Comparison of ENCODE assay signal across 8 cellular contexts in the genomic region with DNA sequence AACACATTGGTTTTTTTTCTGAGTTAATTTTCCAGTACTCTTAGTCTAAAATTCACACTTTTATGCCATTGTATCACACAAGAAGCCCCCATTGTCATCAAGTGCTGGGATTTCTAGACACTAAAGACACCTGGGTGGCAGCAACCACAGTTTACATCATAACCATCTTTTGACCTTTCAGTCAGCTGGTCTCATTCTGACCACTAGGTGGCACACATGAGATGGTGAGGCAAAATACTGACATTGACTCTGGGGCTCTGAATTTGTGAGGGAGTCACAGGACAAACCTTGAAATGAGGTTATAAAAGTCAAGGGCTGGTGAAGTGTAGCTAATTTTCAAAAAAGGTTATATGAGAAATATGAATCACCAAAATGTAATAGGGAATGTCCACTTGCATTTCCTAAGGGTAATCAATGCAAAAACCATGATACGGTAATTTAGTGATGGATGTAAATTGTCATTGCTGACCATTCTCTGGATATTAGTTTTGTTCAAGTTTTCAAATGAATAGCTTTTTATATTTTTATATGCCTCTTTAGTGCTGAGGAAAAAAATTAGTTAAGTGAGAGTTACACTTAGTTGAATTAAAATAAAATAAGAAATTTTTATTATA.
DNase-seq lines count a peak whose midpoint lies in the region; ATAC-seq and TF ChIP-seq lines count a peak whose summit lies in the region.

No MANE protein-coding gene starts in this region.

- peak; percentile 36 for DNase-seq in G401 (ENCODE audit: low spot score)
- DNase-seq in HuH-7.5 (ENCODE audit: low spot score): peak; percentile 6
- no peak for DNase-seq in RWPE2 (ENCODE audit: low spot score)
- DNase-seq in activated naive CD4-positive, alpha-beta T cell treated with Interleukin-2 at 50 U/mL for 16 hours: peak; percentile 55
- DNase-seq in right atrium auricular region (ENCODE audit: low spot score): peak; percentile 67
- DNase-seq in spleen: no peak
- no peak for DNase-seq in 8988T

- in situ Hi-C loops in G401 (cut with HindIII; ENCODE audit: low sequenced_read_pairs): no loop called here

- H3K27me3 ChIP-seq in RWPE2 (ENCODE audit: insufficient read depth, poor library complexity, severe bottlenecking): no peaks in the 10 kb centered on the region
- no peaks in the 10 kb centered on the region for H3K27me3 ChIP-seq in right atrium auricular region
- no peaks in the 10 kb centered on the region for H3K27me3 ChIP-seq in spleen (replicated peaks in 1 of 7)

- no peak overlapping the region for H3K4me3 ChIP-seq in RWPE2 (ENCODE audit: severe bottlenecking)
- no peak overlapping the region for H3K4me3 ChIP-seq in right atrium auricular region
- no peak overlapping the region for H3K4me3 ChIP-seq in spleen

- ATAC-seq in GM21515 (IDR thresholded peaks at IDR 0.05; ENCODE audit: unreplicated experiment): peak; percentile 81
- no peak for ATAC-seq in RWPE2 (ENCODE audit: low read depth)

- 92 to 98% (median 94%) methylated on average over 1 of the region's 1 CpG for WGBS in spleen, 5 donors

- H3K9me3 ChIP-seq in RWPE2 (ENCODE audit: severe bottlenecking): no peaks in the 10 kb centered on the region
- H3K9me3 ChIP-seq in right atrium auricular region: no peaks in the 10 kb centered on the region
- H3K9me3 ChIP-seq in spleen: no peaks in the 10 kb centered on the region

- TF ChIP-seq CTCF in RWPE2 (IDR thresholded peaks at IDR 0.05; ENCODE audit: poor library complexity, severe bottlenecking) (peak; percentile 90), right atrium auricular region (IDR thresholded peaks at IDR 0.05) (peak; percentile 59 to 83), spleen (IDR thresholded peaks at IDR 0.05 in 8 of 11, conservative IDR thresholded peaks at IDR 0.05 in 3 of 11) (peak; percentile 56 to 80 (median 73))

- H3K4me1 ChIP-seq in RWPE2 (ENCODE audit: insufficient read depth, poor library complexity, severe bottlenecking) (no peaks in the 10 kb centered on the region), right atrium auricular region (no peaks in the 10 kb centered on the region), spleen (no peaks in the 10 kb centered on the region)

- H3K36me3 ChIP-seq in RWPE2 (ENCODE audit: low read depth) (no peaks in the 10 kb centered on the region), right atrium auricular region (no peaks in the 10 kb centered on the region), spleen (no peaks in the 10 kb centered on the region)

- intact Hi-C loops in spleen (cut with DNase I; ENCODE audit: low total_unique reads): no loop called here

- H3K27ac ChIP-seq in RWPE2 (ENCODE audit: poor library complexity, severe bottlenecking) (no peak overlapping the region), right atrium auricular region (no peak overlapping the region), spleen (no peak overlapping the region)

- no peak for TF ChIP-seq POLR2A in spleen (IDR thresholded peaks at IDR 0.05)

Comparison
In these comparisons a context has a peak if more than half of its experiments do, and no peak if none do; other contexts are left out.
1. DNase-seq: peak in G401 (single experiment), HuH-7.5 (single experiment), activated naive CD4-positive, alpha-beta T cell treated with Interleukin-2 at 50 U/mL for 16 hours (single experiment) and right atrium auricular region (single experiment); none in RWPE2 (single experiment), spleen (single experiment) and 8988T (single experiment).
2. Peak in every context shown above with its lines, with median percentiles within 50 percentile points of each other: CTCF ChIP-seq.